ENCODE assay signal across 1 cellular context in genomic region chr3:140170612-140171011, GRCh38.
TF ChIP-seq lines count a peak whose summit lies in the region.

No MANE protein-coding gene starts in this region.

TF ChIP-seq in GM23338, 12 proteins besides CTCF, POLR2A, EP300 and RAD21 (continued from another document):
- TF ChIP-seq ZNF462 (CRISPR knock-in tag; IDR thresholded peaks at IDR 0.05) = no peak
TF ChIP-seq in GM23338: peak in this region for 0.
